In genomic region chr14:24407608-24408325, GRCh38 we compare ENCODE assay signal across 16 cellular contexts. TPM values are rescaled to one million over a fixed set of nuclear protein-coding genes. Genes with fewer than 3 reads are reported as not detected.
DNase-seq lines count a peak whose midpoint lies in the region; ATAC-seq, FAIRE-seq and TF ChIP-seq lines count a peak whose summit lies in the region.
"Had no signal": no experiment of that assay in that cellular context is flagged by ENCODE, and none has a peak within 500 bp of the region (broad histone marks: within the 10 kb centered on the region; RNA-seq: fewer than 3 reads in every experiment).

No MANE protein-coding gene starts in this region.

- H4K8ac ChIP-seq in neuronal stem cell (ENCODE audit: low read depth, low read length) (no peak overlapping the region), mesenchymal stem cell (ENCODE audit: low read length) (no peak overlapping the region)

- no peaks in the 10 kb centered on the region for H3K9me3 ChIP-seq in HepG2 (ENCODE audit: low read length)
- H3K9me3 ChIP-seq in right lobe of liver, result no peaks in the 10 kb centered on the region
- H3K9me3 ChIP-seq in neuronal stem cell (replicated peaks in 1 of 2; ENCODE audit: control insufficient read depth in 2 of 2, insufficient read depth in 1 of 2, low read depth in 1 of 2, low read length in 2 of 2), result no peaks in the 10 kb centered on the region
- H3K9me3 ChIP-seq in mesenchymal stem cell (ENCODE audit: control insufficient read depth, low read length), result no peaks in the 10 kb centered on the region
- H3K9me3 ChIP-seq: A549 had no signal

- H2AK5ac ChIP-seq in neuronal stem cell (ENCODE audit: low read depth, low read length) (no peak overlapping the region), mesenchymal stem cell (ENCODE audit: low read length, severe bottlenecking) (no peak overlapping the region)

- no peak overlapping the region for H3K14ac ChIP-seq in neuronal stem cell (ENCODE audit: low read length)
- H3K14ac ChIP-seq in mesenchymal stem cell (ENCODE audit: low read length in 2 of 2), result no peak overlapping the region

- H3K23ac ChIP-seq in neuronal stem cell (ENCODE audit: low read depth, low read length, poor library complexity) (no peak overlapping the region), mesenchymal stem cell (ENCODE audit: low read length in 2 of 2) (no peak overlapping the region)

- BruUV-seq in HepG2 (replicated peaks; lab: Mats Ljungman, UMichigan), result no TSS peak

- H3K4ac ChIP-seq in neuronal stem cell (ENCODE audit: low read length) (no peak overlapping the region), mesenchymal stem cell (ENCODE audit: low read depth in 1 of 2, low read length in 2 of 2) (no peak overlapping the region)

- POLR2A ChIA-PET in HepG2 (lab: Yijun Ruan, JAX), result interaction anchor here (1.8 kb wide), 1 partner anchor 22 kb away, joined by 8 read pairs; the partner anchor contains the start of genes CBLN3 and KHNYN

- no peak for TF ChIP-seq CTCF in HepG2 (CRISPR knock-in tag; IDR thresholded peaks at IDR 0.05)
- no peak for TF ChIP-seq CTCF in right lobe of liver (IDR thresholded peaks at IDR 0.05)

- H2BK120ac ChIP-seq in neuronal stem cell (ENCODE audit: low read depth, low read length) (no peak overlapping the region), mesenchymal stem cell (ENCODE audit: low read depth, low read length) (no peak overlapping the region)

- no peak for ATAC-seq in HepG2
- ATAC-seq in right lobe of liver, result no peak
- ATAC-seq: A549; CD8-positive, alpha-beta T cell; K562 had no signal

- H3K4me2 ChIP-seq in HepG2 (ENCODE audit: low read depth, low read length) (no peak overlapping the region), neuronal stem cell (ENCODE audit: insufficient read depth, low read length, poor library complexity, severe bottlenecking) (no peak overlapping the region), mesenchymal stem cell (ENCODE audit: low read length, poor library complexity, severe bottlenecking) (no peak overlapping the region)
- H3K4me2 ChIP-seq: A549 had no signal

- no peak overlapping the region for H2BK12ac ChIP-seq in neuronal stem cell (ENCODE audit: low read length)
- no peak overlapping the region for H2BK12ac ChIP-seq in mesenchymal stem cell (ENCODE audit: low read length in 2 of 2)

- H3K79me2 ChIP-seq in HepG2 (ENCODE audit: insufficient read depth, low read length), result no peaks in the 10 kb centered on the region

- no peak for TF ChIP-seq POLR2A in HepG2 (IDR thresholded peaks at IDR 0.05; ENCODE audit: insufficient read depth in 1 of 2, low read depth in 2 of 2, low read length in 2 of 2)
- no peak for TF ChIP-seq POLR2A in right lobe of liver (IDR thresholded peaks at IDR 0.05)

- H2BK15ac ChIP-seq in neuronal stem cell (ENCODE audit: low read length), result no peak overlapping the region
- H2BK15ac ChIP-seq in mesenchymal stem cell (ENCODE audit: low read depth, poor library complexity, severe bottlenecking), result no peak overlapping the region

- no peak for TF ChIP-seq RAD21 in HepG2 (CRISPR knock-in tag; IDR thresholded peaks at IDR 0.05)

- TF ChIP-seq EP300 in HepG2 (IDR thresholded peaks at IDR 0.05; ENCODE audit: low read depth in 2 of 2, low read length in 2 of 2), result no peak
- TF ChIP-seq EP300 in HepG2 (CRISPR knock-in tag; IDR thresholded peaks at IDR 0.05; ENCODE audit: borderline replicate concordance), result no peak

- intact Hi-C loops in HepG2 (cut with micrococcal nuclease; ENCODE audit: unreplicated experiment), result loop anchor here (2.0 kb wide), 1 partner anchor 37 kb away; no protein-coding TSS in a partner anchor
- intact Hi-C loops in right lobe of liver (cut with DNase I), result no loop called here

- no peak for DNase-seq in HepG2 (ENCODE audit: low spot score)
- no peak for DNase-seq in right lobe of liver
- DNase-seq in neuronal stem cell (ENCODE audit: low spot score), result no peak
- DNase-seq in mesenchymal stem cell, result no peak
- no peak for DNase-seq in NCI-H2081 (lab: John Stamatoyannopoulos, UW)
- DNase-seq: AML-193; Calu3; CD8-positive, alpha-beta T cell; DMS79 treated with DMSO at 0.1 percent for 48 hours; GF-D8; GOT3; HCEC 1CT; IMR-90 had no signal

- H3K79me1 ChIP-seq in neuronal stem cell (ENCODE audit: low read depth, low read length) (peaks cover 1% of the 10 kb centered on the region), mesenchymal stem cell (replicated peaks; ENCODE audit: low read length, poor library complexity, severe bottlenecking) (peaks cover 8% of the 10 kb centered on the region)

- no peaks in the 10 kb centered on the region for H4K20me1 ChIP-seq in HepG2 (ENCODE audit: insufficient read depth, low read length)

- FAIRE-seq in HepG2 (lab: Jason Lieb, UNC), result no peak
- FAIRE-seq: A549, K562 had no signal

- CTCF ChIA-PET in HepG2 (lab: Yijun Ruan, JAX; ENCODE audit: low intra/inter-chr PET ratio, low total read pairs), result no interaction called here

- H3K4me1 ChIP-seq in HepG2 (ENCODE audit: insufficient read depth, low read length), result peaks cover 2% of the 10 kb centered on the region; the same call in 1 of the 2 replicates
- peaks cover 0 to 3% (median 0%) of the 10 kb centered on the region in 4 donors for H3K4me1 ChIP-seq in right lobe of liver
- H3K4me1 ChIP-seq in neuronal stem cell (ENCODE audit: control insufficient read depth in 2 of 2, insufficient read depth in 1 of 2, low read depth in 1 of 2, low read length in 2 of 2), result peaks cover 0 to 7% of the 10 kb centered on the region in 2 donors
- no peaks in the 10 kb centered on the region for H3K4me1 ChIP-seq in mesenchymal stem cell (ENCODE audit: control insufficient read depth, insufficient read depth, low read depth, low read length)

- no peak overlapping the region for H4K91ac ChIP-seq in neuronal stem cell (ENCODE audit: low read depth, low read length, poor library complexity)
- no peak overlapping the region for H4K91ac ChIP-seq in mesenchymal stem cell (ENCODE audit: low read length)

- H3K27ac ChIP-seq in HepG2 (ENCODE audit: extremely low read length, insufficient read depth, low read length) (no peak overlapping the region), right lobe of liver (no peak overlapping the region), neuronal stem cell (replicated peaks; ENCODE audit: low read length) (no peak overlapping the region), mesenchymal stem cell (ENCODE audit: low read length, poor library complexity, severe bottlenecking) (no peak overlapping the region)
- H3K27ac ChIP-seq: 22Rv1, A549 had no signal

- 70% methylated on average over 17 of the region's 18 CpGs for WGBS in HepG2 (ENCODE audit: low lambda C conversion rate)
- 100% methylated on average over 2 of the region's 18 CpGs for WGBS in right lobe of liver (ENCODE audit: insufficient coverage, low coverage, low lambda C conversion rate, missing lambda C conversion rate)
- WGBS in neuronal stem cell (ENCODE audit: extremely low coverage in 2 of 2, insufficient read length in 2 of 2, insufficient replicate concordance in 1 of 2), 2 donors, result no CpG with 5 or more reads among the region's 18 CpGs
- 95% methylated on average over 18 of the region's 18 CpGs for WGBS in mesenchymal stem cell

- no peak overlapping the region for H2BK5ac ChIP-seq in neuronal stem cell (ENCODE audit: low read length)
- H2BK5ac ChIP-seq in mesenchymal stem cell (ENCODE audit: low read depth, low read length, poor library complexity, severe bottlenecking), result no peak overlapping the region

- in situ Hi-C loops in HepG2 (cut with HindIII; ENCODE audit: extremely low pct_ligation_motif_present, low pct_unique_long_range_greater_than_20kb), result no loop called here

- H3K36me3 ChIP-seq in HepG2 (replicated peaks in 1 of 2; ENCODE audit: control insufficient read depth in 1 of 2, insufficient read depth in 2 of 2, low read length in 2 of 2) (no peaks in the 10 kb centered on the region), right lobe of liver (no peaks in the 10 kb centered on the region), neuronal stem cell (replicated peaks in 1 of 2; ENCODE audit: control insufficient read depth in 2 of 2, insufficient read depth in 2 of 2, low read length in 2 of 2) (peaks cover 0 to 16% of the 10 kb centered on the region in 2 donors), mesenchymal stem cell (ENCODE audit: control insufficient read depth in 1 of 2, insufficient read depth in 2 of 2, low read depth in 1 of 2, low read length in 2 of 2) (peaks cover 50 to 54% of the 10 kb centered on the region in 2 experiments)

- no peak overlapping the region for H3K9ac ChIP-seq in HepG2 (ENCODE audit: insufficient read depth, low read depth, low read length)
- H3K9ac ChIP-seq in neuronal stem cell (ENCODE audit: low read depth, low read length, poor library complexity), result peak overlapping the region; percentile 10
- H3K9ac ChIP-seq in mesenchymal stem cell (ENCODE audit: low read length), result no peak overlapping the region

- no peak overlapping the region for H3K18ac ChIP-seq in neuronal stem cell (ENCODE audit: low read length)
- H3K18ac ChIP-seq in mesenchymal stem cell (ENCODE audit: low read depth in 1 of 2, low read length in 2 of 2), result no peak overlapping the region

- peaks cover 0 to 3% of the 10 kb centered on the region in 2 experiments; a peak in 2 of 5 replicates for H3K27me3 ChIP-seq in HepG2 (ENCODE audit: control insufficient read depth in 1 of 2, insufficient read depth in 2 of 2, low read length in 2 of 2)
- no peaks in the 10 kb centered on the region for H3K27me3 ChIP-seq in right lobe of liver
- peaks cover 0 to 25% (median 0%) of the 10 kb centered on the region in 3 experiments for H3K27me3 ChIP-seq in neuronal stem cell (ENCODE audit: control insufficient read depth in 3 of 3, insufficient read depth in 3 of 3, low read depth in 1 of 3, low read length in 3 of 3)
- H3K27me3 ChIP-seq in mesenchymal stem cell (ENCODE audit: control insufficient read depth in 1 of 2, insufficient read depth in 1 of 2, low read length in 2 of 2), result no peaks in the 10 kb centered on the region

- no peak overlapping the region for H3K4me3 ChIP-seq in HepG2 (replicated peaks in 1 of 3; ENCODE audit: insufficient read depth in 1 of 3, low read depth in 2 of 3, low read length in 3 of 3)
- no peak overlapping the region for H3K4me3 ChIP-seq in right lobe of liver
- H3K4me3 ChIP-seq in neuronal stem cell (ENCODE audit: low read length in 2 of 2), result no peak overlapping the region
- H3K4me3 ChIP-seq in mesenchymal stem cell (ENCODE audit: insufficient read depth in 1 of 2, low read depth in 1 of 2, low read length in 2 of 2), result no peak overlapping the region
- H3K4me3 ChIP-seq: A549, K562 had no signal

- H2AFZ ChIP-seq in HepG2 (ENCODE audit: low read length) (no peak overlapping the region), neuronal stem cell (ENCODE audit: low read length) (no peak overlapping the region), mesenchymal stem cell (ENCODE audit: low read depth, low read length) (no peak overlapping the region)

RNA-seq across cellular contexts. Expression of gene NYNRIN, which starts 9.0 kb away (rescaled TPM):
- total RNA-seq in HepG2 (2016; rRNA removed; fragmentation: Illumina TruSeq; extraction: Trizol) (1.1 and 1.3 TPM in 2 replicates), right lobe of liver (1 to 10 TPM; 1.8 to 6.1 (median 2.7) TPM)
- 0.09 and 0.10 TPM in 2 replicates for total RNA-seq in HepG2 (2016; cell fraction: cytosol; rRNA removed; fragmentation: Illumina TruSeq; extraction: Trizol; ENCODE audit: low read depth)
- total RNA-seq in HepG2 (2016; cell fraction: insoluble cytoplasmic fraction; rRNA removed; fragmentation: Illumina TruSeq; extraction: Trizol), result 0.91 and 1.1 TPM in 2 replicates
- 0.24 and 0.34 TPM in 2 replicates for total RNA-seq in HepG2 (2016; cell fraction: membrane; rRNA removed; fragmentation: Illumina TruSeq; extraction: Trizol)
- 1.0 and 1.4 TPM in 2 replicates for total RNA-seq in HepG2 (2016; cell fraction: nucleus; rRNA removed; fragmentation: Illumina TruSeq; extraction: Trizol)
- polyA plus RNA-seq in HepG2 (2011; rRNA removed), result 0.63 and 0.95 TPM in 2 replicates
- 0.39 and 0.44 TPM in 2 replicates for polyA plus RNA-seq in HepG2 (2011; cell fraction: cytosol; rRNA removed)
- polyA plus RNA-seq in HepG2 (2011; cell fraction: nucleus; rRNA removed), result 2.0 and 2.1 TPM in 2 replicates
- polyA plus RNA-seq in HepG2 (2012), result 1.8 and 5.9 TPM in 2 replicates
- polyA plus RNA-seq in HepG2 (2016; cell fraction: cytosol; fragmentation: Illumina TruSeq; extraction: Trizol; ENCODE audit: low read depth), result 0.07 and 0.08 TPM in 2 replicates
- polyA plus RNA-seq in HepG2 (2016; cell fraction: insoluble cytoplasmic fraction; fragmentation: Illumina TruSeq; extraction: Trizol; ENCODE audit: low read depth), result 0.72 and 0.83 TPM in 2 replicates
- 0.13 and 0.14 TPM in 2 replicates for polyA plus RNA-seq in HepG2 (2016; cell fraction: membrane; fragmentation: Illumina TruSeq; extraction: Trizol; ENCODE audit: low read depth)
- 1.2 and 1.5 TPM in 2 replicates for polyA plus RNA-seq in HepG2 (2016; cell fraction: nucleus; fragmentation: Illumina TruSeq; extraction: Trizol; ENCODE audit: insufficient read depth, low read depth)
- 2.4 TPM in 1 of 2 replicates, not detected in the other for polyA minus RNA-seq in HepG2 (2011; rRNA and poly(A)+ RNA removed; ENCODE audit: low replicate concordance)
- 1.4 and 1.5 TPM in 2 replicates for polyA minus RNA-seq in HepG2 (2011; cell fraction: cytosol; rRNA and poly(A)+ RNA removed)
- polyA minus RNA-seq in HepG2 (2011; cell fraction: nucleus; rRNA and poly(A)+ RNA removed), result 1.7 and 1.9 TPM in 2 replicates
- 16.1 TPM for polyA plus RNA-seq in neuronal stem cell (2013, experiment 1 of 2)
- 16.0 TPM for polyA plus RNA-seq in neuronal stem cell (2013, experiment 2 of 2)
- polyA plus RNA-seq in mesenchymal stem cell (2013, experiment 1 of 2), result 13.6 TPM
- 12.7 TPM for polyA plus RNA-seq in mesenchymal stem cell (2013, experiment 2 of 2)

RNA-seq across cellular contexts. Expression of gene CBLN3, which starts 21.7 kb away (rescaled TPM):
- total RNA-seq in HepG2 (2016; rRNA removed; fragmentation: Illumina TruSeq; extraction: Trizol) (0.45 and 0.66 TPM in 2 replicates), right lobe of liver (1 to 10 TPM in 4 of 6 experiments, under 1 TPM in 2; 0.74 to 1.8 (median 1.2) TPM)
- 0.62 and 0.81 TPM in 2 replicates for total RNA-seq in HepG2 (2016; cell fraction: cytosol; rRNA removed; fragmentation: Illumina TruSeq; extraction: Trizol; ENCODE audit: low read depth)
- 0.58 and 0.78 TPM in 2 replicates for total RNA-seq in HepG2 (2016; cell fraction: insoluble cytoplasmic fraction; rRNA removed; fragmentation: Illumina TruSeq; extraction: Trizol)
- 1.3 TPM in 2 replicates for total RNA-seq in HepG2 (2016; cell fraction: membrane; rRNA removed; fragmentation: Illumina TruSeq; extraction: Trizol)
- 0.47 and 0.60 TPM in 2 replicates for total RNA-seq in HepG2 (2016; cell fraction: nucleus; rRNA removed; fragmentation: Illumina TruSeq; extraction: Trizol)
- 0.74 and 0.98 TPM in 2 replicates for polyA plus RNA-seq in HepG2 (2011; rRNA removed)
- 0.71 and 0.97 TPM in 2 replicates for polyA plus RNA-seq in HepG2 (2011; cell fraction: cytosol; rRNA removed)
- 1.3 and 1.8 TPM in 2 replicates for polyA plus RNA-seq in HepG2 (2011; cell fraction: nucleus; rRNA removed)
- polyA plus RNA-seq in HepG2 (2012), result 0.77 and 1.9 TPM in 2 replicates
- polyA plus RNA-seq in HepG2 (2016; cell fraction: cytosol; fragmentation: Illumina TruSeq; extraction: Trizol; ENCODE audit: low read depth), result 0.70 and 0.86 TPM in 2 replicates
- polyA plus RNA-seq in HepG2 (2016; cell fraction: insoluble cytoplasmic fraction; fragmentation: Illumina TruSeq; extraction: Trizol; ENCODE audit: low read depth), result 0.62 and 1.3 TPM in 2 replicates
- 1.4 TPM in 2 replicates for polyA plus RNA-seq in HepG2 (2016; cell fraction: membrane; fragmentation: Illumina TruSeq; extraction: Trizol; ENCODE audit: low read depth)
- polyA plus RNA-seq in HepG2 (2016; cell fraction: nucleus; fragmentation: Illumina TruSeq; extraction: Trizol; ENCODE audit: insufficient read depth, low read depth), result 1.3 and 1.6 TPM in 2 replicates
- polyA minus RNA-seq in HepG2 (2011; rRNA and poly(A)+ RNA removed; ENCODE audit: low replicate concordance), result 0.37 and 0.92 TPM in 2 replicates
- polyA minus RNA-seq in HepG2 (2011; cell fraction: cytosol; rRNA and poly(A)+ RNA removed), result 0.30 and 0.35 TPM in 2 replicates
- 0.52 and 0.75 TPM in 2 replicates for polyA minus RNA-seq in HepG2 (2011; cell fraction: nucleus; rRNA and poly(A)+ RNA removed)
- 0.59 TPM for polyA plus RNA-seq in neuronal stem cell (2013, experiment 1 of 2)
- 0.32 TPM for polyA plus RNA-seq in neuronal stem cell (2013, experiment 2 of 2)
- 3.3 TPM for polyA plus RNA-seq in mesenchymal stem cell (2013, experiment 1 of 2)
- polyA plus RNA-seq in mesenchymal stem cell (2013, experiment 2 of 2), result 3.6 TPM

RNA-seq across cellular contexts. Expression of gene KHNYN, which starts 22.0 kb away (rescaled TPM):
- total RNA-seq in HepG2 (2016; rRNA removed; fragmentation: Illumina TruSeq; extraction: Trizol) (72.2 and 75.7 TPM in 2 replicates), right lobe of liver (10 to 100 TPM; 19.6 to 24.9 (median 21.4) TPM)
- 10.2 and 10.7 TPM in 2 replicates for total RNA-seq in HepG2 (2016; cell fraction: cytosol; rRNA removed; fragmentation: Illumina TruSeq; extraction: Trizol; ENCODE audit: low read depth)
- total RNA-seq in HepG2 (2016; cell fraction: insoluble cytoplasmic fraction; rRNA removed; fragmentation: Illumina TruSeq; extraction: Trizol), result 60.0 and 78.8 TPM in 2 replicates
- total RNA-seq in HepG2 (2016; cell fraction: membrane; rRNA removed; fragmentation: Illumina TruSeq; extraction: Trizol), result 35.9 and 40.5 TPM in 2 replicates
- total RNA-seq in HepG2 (2016; cell fraction: nucleus; rRNA removed; fragmentation: Illumina TruSeq; extraction: Trizol), result 62.0 and 78.7 TPM in 2 replicates
- 52.8 and 76.4 TPM in 2 replicates for polyA plus RNA-seq in HepG2 (2011; rRNA removed)
- polyA plus RNA-seq in HepG2 (2011; cell fraction: cytosol; rRNA removed), result 36.1 and 40.8 TPM in 2 replicates
- polyA plus RNA-seq in HepG2 (2011; cell fraction: nucleus; rRNA removed), result 158 and 160 TPM in 2 replicates
- 82.6 and 83.5 TPM in 2 replicates for polyA plus RNA-seq in HepG2 (2012)
- polyA plus RNA-seq in HepG2 (2016; cell fraction: cytosol; fragmentation: Illumina TruSeq; extraction: Trizol; ENCODE audit: low read depth), result 4.7 and 5.4 TPM in 2 replicates
- 37.4 and 41.5 TPM in 2 replicates for polyA plus RNA-seq in HepG2 (2016; cell fraction: insoluble cytoplasmic fraction; fragmentation: Illumina TruSeq; extraction: Trizol; ENCODE audit: low read depth)
- polyA plus RNA-seq in HepG2 (2016; cell fraction: membrane; fragmentation: Illumina TruSeq; extraction: Trizol; ENCODE audit: low read depth), result 19.0 and 20.9 TPM in 2 replicates
- 71.6 and 72.4 TPM in 2 replicates for polyA plus RNA-seq in HepG2 (2016; cell fraction: nucleus; fragmentation: Illumina TruSeq; extraction: Trizol; ENCODE audit: insufficient read depth, low read depth)
- polyA minus RNA-seq in HepG2 (2011; rRNA and poly(A)+ RNA removed; ENCODE audit: low replicate concordance), result 29.4 and 108 TPM in 2 replicates
- 32.8 and 41.4 TPM in 2 replicates for polyA minus RNA-seq in HepG2 (2011; cell fraction: cytosol; rRNA and poly(A)+ RNA removed)
- 109 and 126 TPM in 2 replicates for polyA minus RNA-seq in HepG2 (2011; cell fraction: nucleus; rRNA and poly(A)+ RNA removed)
- 18.3 TPM for polyA plus RNA-seq in neuronal stem cell (2013, experiment 1 of 2)
- 18.2 TPM for polyA plus RNA-seq in neuronal stem cell (2013, experiment 2 of 2)
- polyA plus RNA-seq in mesenchymal stem cell (2013, experiment 1 of 2), result 23.6 TPM
- 24.0 TPM for polyA plus RNA-seq in mesenchymal stem cell (2013, experiment 2 of 2)

RNA-seq across cellular contexts. Expression of gene SDR39U1, which starts 34.8 kb away (rescaled TPM):
- 25.0 and 34.4 TPM in 2 replicates for total RNA-seq in HepG2 (2016; rRNA removed; fragmentation: Illumina TruSeq; extraction: Trizol)
- 13.3 and 16.3 TPM in 2 replicates for total RNA-seq in HepG2 (2016; cell fraction: cytosol; rRNA removed; fragmentation: Illumina TruSeq; extraction: Trizol; ENCODE audit: low read depth)
- total RNA-seq in HepG2 (2016; cell fraction: insoluble cytoplasmic fraction; rRNA removed; fragmentation: Illumina TruSeq; extraction: Trizol), result 19.5 and 33.3 TPM in 2 replicates
- 24.0 and 26.0 TPM in 2 replicates for total RNA-seq in HepG2 (2016; cell fraction: membrane; rRNA removed; fragmentation: Illumina TruSeq; extraction: Trizol)
- 44.1 and 45.4 TPM in 2 replicates for total RNA-seq in HepG2 (2016; cell fraction: nucleus; rRNA removed; fragmentation: Illumina TruSeq; extraction: Trizol)
- polyA plus RNA-seq in HepG2 (2011; rRNA removed), result 129 and 163 TPM in 2 replicates
- polyA plus RNA-seq in HepG2 (2011; cell fraction: cytosol; rRNA removed), result 99.7 and 120 TPM in 2 replicates
- 808 and 816 TPM in 2 replicates for polyA plus RNA-seq in HepG2 (2011; cell fraction: nucleus; rRNA removed)
- 66.2 and 118 TPM in 2 replicates for polyA plus RNA-seq in HepG2 (2012)
- polyA plus RNA-seq in HepG2 (2016; cell fraction: cytosol; fragmentation: Illumina TruSeq; extraction: Trizol; ENCODE audit: low read depth), result 50.3 and 55.8 TPM in 2 replicates
- 73.2 and 88.2 TPM in 2 replicates for polyA plus RNA-seq in HepG2 (2016; cell fraction: insoluble cytoplasmic fraction; fragmentation: Illumina TruSeq; extraction: Trizol; ENCODE audit: low read depth)
- 64.6 and 72.1 TPM in 2 replicates for polyA plus RNA-seq in HepG2 (2016; cell fraction: membrane; fragmentation: Illumina TruSeq; extraction: Trizol; ENCODE audit: low read depth)
- polyA plus RNA-seq in HepG2 (2016; cell fraction: nucleus; fragmentation: Illumina TruSeq; extraction: Trizol; ENCODE audit: insufficient read depth, low read depth), result 164 and 186 TPM in 2 replicates
- polyA minus RNA-seq in HepG2 (2011; rRNA and poly(A)+ RNA removed; ENCODE audit: low replicate concordance), result 27.9 and 51.2 TPM in 2 replicates
- polyA minus RNA-seq in HepG2 (2011; cell fraction: cytosol; rRNA and poly(A)+ RNA removed), result 18.8 and 21.3 TPM in 2 replicates
- polyA minus RNA-seq in HepG2 (2011; cell fraction: nucleus; rRNA and poly(A)+ RNA removed), result 95.4 and 110 TPM in 2 replicates
- 10 to 100 TPM; 24.9 to 32.8 (median 28.3) TPM for total RNA-seq in right lobe of liver
- polyA plus RNA-seq in neuronal stem cell (2013, experiment 1 of 2), result 56.9 TPM
- polyA plus RNA-seq in neuronal stem cell (2013, experiment 2 of 2), result 53.2 TPM
- 29.6 TPM for polyA plus RNA-seq in mesenchymal stem cell (2013, experiment 1 of 2)
- polyA plus RNA-seq in mesenchymal stem cell (2013, experiment 2 of 2), result 28.8 TPM

RNA-seq across cellular contexts. Expression of gene NFATC4, which starts 39.8 kb away (rescaled TPM):
- total RNA-seq in HepG2 (2016; rRNA removed; fragmentation: Illumina TruSeq; extraction: Trizol) (0.04 TPM in 1 of 2 replicates, not detected in the other), right lobe of liver (1 to 10 TPM; 1.0 to 3.7 (median 2.0) TPM)
- not detected in 2 replicates for total RNA-seq in HepG2 (2016; cell fraction: cytosol; rRNA removed; fragmentation: Illumina TruSeq; extraction: Trizol; ENCODE audit: low read depth)
- 0.11 TPM in 1 of 2 replicates, not detected in the other for total RNA-seq in HepG2 (2016; cell fraction: insoluble cytoplasmic fraction; rRNA removed; fragmentation: Illumina TruSeq; extraction: Trizol)
- total RNA-seq in HepG2 (2016; cell fraction: membrane; rRNA removed; fragmentation: Illumina TruSeq; extraction: Trizol), result not detected in 2 replicates
- total RNA-seq in HepG2 (2016; cell fraction: nucleus; rRNA removed; fragmentation: Illumina TruSeq; extraction: Trizol), result 0.34 TPM in 1 of 2 replicates, not detected in the other
- 0.15 and 0.24 TPM in 2 replicates for polyA plus RNA-seq in HepG2 (2011; rRNA removed)
- polyA plus RNA-seq in HepG2 (2011; cell fraction: cytosol; rRNA removed), result 0.03 and 0.05 TPM in 2 replicates
- polyA plus RNA-seq in HepG2 (2011; cell fraction: nucleus; rRNA removed), result 1.6 and 2.4 TPM in 2 replicates
- polyA plus RNA-seq in HepG2 (2012), result 0.17 and 0.40 TPM in 2 replicates
- polyA plus RNA-seq in HepG2 (2016; cell fraction: cytosol; fragmentation: Illumina TruSeq; extraction: Trizol; ENCODE audit: low read depth), result not detected in 2 replicates
- polyA plus RNA-seq in HepG2 (2016; cell fraction: insoluble cytoplasmic fraction; fragmentation: Illumina TruSeq; extraction: Trizol; ENCODE audit: low read depth), result not detected in 2 replicates
- polyA plus RNA-seq in HepG2 (2016; cell fraction: membrane; fragmentation: Illumina TruSeq; extraction: Trizol; ENCODE audit: low read depth), result not detected in 2 replicates
- polyA plus RNA-seq in HepG2 (2016; cell fraction: nucleus; fragmentation: Illumina TruSeq; extraction: Trizol; ENCODE audit: insufficient read depth, low read depth), result 0.47 TPM in 1 of 2 replicates, not detected in the other
- 0.32 TPM in 1 of 2 replicates, not detected in the other for polyA minus RNA-seq in HepG2 (2011; rRNA and poly(A)+ RNA removed; ENCODE audit: low replicate concordance)
- not detected in 2 replicates for polyA minus RNA-seq in HepG2 (2011; cell fraction: cytosol; rRNA and poly(A)+ RNA removed)
- polyA minus RNA-seq in HepG2 (2011; cell fraction: nucleus; rRNA and poly(A)+ RNA removed), result 0.37 and 0.39 TPM in 2 replicates
- 50.5 TPM for polyA plus RNA-seq in neuronal stem cell (2013, experiment 1 of 2)
- 49.8 TPM for polyA plus RNA-seq in neuronal stem cell (2013, experiment 2 of 2)
- 51.4 TPM for polyA plus RNA-seq in mesenchymal stem cell (2013, experiment 1 of 2)
- 48.4 TPM for polyA plus RNA-seq in mesenchymal stem cell (2013, experiment 2 of 2)
- total RNA-seq: CD8-positive, alpha-beta T cell had no signal
